Comparison of ENCODE assay signal across 25 cellular contexts in the genomic region with DNA sequence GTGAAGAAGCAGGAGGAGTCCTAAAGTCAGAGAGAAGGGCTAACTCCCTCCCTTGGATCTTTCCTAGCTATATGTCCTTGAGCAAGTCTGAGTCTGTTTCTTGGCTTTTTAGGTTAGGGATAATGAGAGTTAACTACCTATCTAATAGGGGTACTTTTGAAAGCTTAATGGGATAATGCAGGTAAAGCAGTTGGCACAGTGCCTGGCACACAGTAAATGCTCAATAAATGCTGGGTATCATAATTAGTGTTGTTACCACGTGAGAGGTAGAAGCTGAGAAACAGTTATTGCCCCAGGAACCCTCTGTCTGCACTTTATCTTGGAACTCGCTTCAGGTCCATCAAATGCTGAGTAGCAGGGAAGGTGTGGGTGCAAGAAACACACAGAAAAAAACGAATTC. TPM values are rescaled to one million over a fixed set of nuclear protein-coding genes. Genes with fewer than 3 reads are reported as not detected.
DNase-seq lines count a peak whose midpoint lies in the region; ATAC-seq, FAIRE-seq and TF ChIP-seq lines count a peak whose summit lies in the region.
"Had no signal": no experiment of that assay in that cellular context is flagged by ENCODE, and none has a peak within 500 bp of the region (broad histone marks: within the 10 kb centered on the region; RNA-seq: fewer than 3 reads in every experiment).

No MANE protein-coding gene starts in this region.

- TF ChIP-seq POLR2A in K562 (conservative IDR thresholded peaks at IDR 0.05), result no peak
- no peak for TF ChIP-seq POLR2A in GM12892 (IDR thresholded peaks at IDR 0.05; ENCODE audit: low read depth, low read length)

- ATAC-seq in K562 (no peak), HG02970 (IDR thresholded peaks at IDR 0.05; ENCODE audit: low FRiP score, unreplicated experiment) (no peak), lower lobe of right lung (no peak)
- ATAC-seq: CD8-positive, alpha-beta T cell had no signal

- H3K4me2 ChIP-seq in K562 (ENCODE audit: insufficient read depth, low read length), result no peak overlapping the region

- no peaks in the 10 kb centered on the region for H3K36me3 ChIP-seq in HEK293 (ENCODE audit: control insufficient read depth in 2 of 2, insufficient read depth in 1 of 2, low read length in 2 of 2)
- H3K36me3 ChIP-seq in K562 (ENCODE audit: control insufficient read depth, insufficient read depth, low read length), result no peaks in the 10 kb centered on the region
- H3K36me3 ChIP-seq in lower lobe of right lung, result no peaks in the 10 kb centered on the region

- no peak for TF ChIP-seq EP300 in K562 (IDR thresholded peaks at IDR 0.05; ENCODE audit: low read length)

- no peaks in the 10 kb centered on the region for H3K9me3 ChIP-seq in HEK293 (ENCODE audit: control insufficient read depth, insufficient read depth, low read depth, low read length)
- no peaks in the 10 kb centered on the region for H3K9me3 ChIP-seq in K562 (replicated peaks; ENCODE audit: control insufficient read depth, insufficient read depth, low read depth, low read length)
- no peaks in the 10 kb centered on the region for H3K9me3 ChIP-seq in lower lobe of right lung
- H3K9me3 ChIP-seq: BE2C; BLaER1 treated with 17β-estradiol and CSF1 and Interleukin-3, amounts not matched to agents 10 nM and 100 nM; Caco-2 had no signal

- WGBS in K562 (ENCODE audit: insufficient coverage, low coverage, missing lambda C conversion rate), result 25% methylated on average over 3 of the region's 3 CpGs

- TF ChIP-seq RAD21 in K562 (CRISPR knock-in tag; conservative IDR thresholded peaks at IDR 0.05 in 1 of 2, IDR thresholded peaks at IDR 0.05 in 1 of 2), result no peak

- peak; percentile 59 for DNase-seq in NCI-H1436 treated with DMSO at 0.1 percent for 48 hours (lab: John Stamatoyannopoulos, UW)
- DNase-seq in K562 (ENCODE audit: extremely low read depth in 1 of 4, low spot score in 3 of 4), result no peak
- no peak for DNase-seq in OCI-M1 (lab: John Stamatoyannopoulos, UW)
- DNase-seq in GM12892 (ENCODE audit: insufficient read length), result no peak
- no peak for DNase-seq in lower lobe of right lung
- DNase-seq: 8988T; ACHN; Caco-2; Calu3; CD4-positive, alpha-beta T cell; CD8-positive, alpha-beta T cell; DMS79 treated with DMSO at 0.1 percent for 48 hours; GF-D8 had no signal

- H4K20me1 ChIP-seq in K562 (replicated peaks; ENCODE audit: control insufficient read depth, insufficient read depth, low read length), result no peaks in the 10 kb centered on the region

- H3K9me1 ChIP-seq in K562 (ENCODE audit: control insufficient read depth, insufficient read depth, low read length), result no peaks in the 10 kb centered on the region

- BruUV-seq in K562 (replicated peaks; lab: Mats Ljungman, UMichigan), result no TSS peak

- POLR2A ChIA-PET in HEK293 (lab: Yijun Ruan, JAX) (no interaction called here), K562 (lab: Yijun Ruan, JAX) (interaction anchor here (0.6 to 3.2 kb wide), 4 partner anchors 8 to 37 kb away, joined by 3 to 13 read pairs (median 4); no protein-coding TSS in a partner anchor)

- no peaks in the 10 kb centered on the region for H3K79me2 ChIP-seq in K562 (ENCODE audit: control insufficient read depth, insufficient read depth, low read length)

- H3K27ac ChIP-seq in HEK293 (ENCODE audit: extremely low read depth, low read depth, low read length), result no peak overlapping the region
- no peak overlapping the region for H3K27ac ChIP-seq in K562 (ENCODE audit: extremely low read depth, low read depth, low read length)
- H3K27ac ChIP-seq in lower lobe of right lung, result no peak overlapping the region
- H3K27ac ChIP-seq: C4-2B had no signal

- H3K9ac ChIP-seq in K562 (ENCODE audit: insufficient read depth in 1 of 2, low read depth in 2 of 2, low read length in 2 of 2), result no peak overlapping the region
- H3K9ac ChIP-seq: BLaER1 treated with 17β-estradiol and CSF1 and Interleukin-3, amounts not matched to agents 10 nM and 100 nM had no signal

- FAIRE-seq in K562 (lab: Jason Lieb, UNC) (no peak), GM12892 (lab: Jason Lieb, UNC) (no peak)
- FAIRE-seq: A204.1, D721Med, G401.6, GM12891, GM18507 had no signal

- H3K4me1 ChIP-seq in HEK293 (ENCODE audit: control insufficient read depth, insufficient read depth, low read length) (no peaks in the 10 kb centered on the region), K562 (replicated peaks in 1 of 2; ENCODE audit: control insufficient read depth in 2 of 2, insufficient read depth in 2 of 2, low read length in 2 of 2) (peaks cover 15 to 22% of the 10 kb centered on the region in 2 experiments; a peak in 4 of 5 replicates), lower lobe of right lung (no peaks in the 10 kb centered on the region)
- H3K4me1 ChIP-seq: Caco-2 had no signal

- H3K4me3 ChIP-seq in HEK293 (ENCODE audit: low read depth, low read length) (no peak overlapping the region), K562 (no peak overlapping the region), lower lobe of right lung (no peak overlapping the region)
- H3K4me3 ChIP-seq: BLaER1 treated with 17β-estradiol and CSF1 and Interleukin-3, amounts not matched to agents 10 nM and 100 nM had no signal

- in situ Hi-C loops in K562 (cut with MboI), result no loop called here

- intact Hi-C loops in K562 (cut with micrococcal nuclease) (no loop called here), lower lobe of right lung (cut with DNase I) (no loop called here)

- H3K27me3 ChIP-seq in K562 (ENCODE audit: control insufficient read depth in 2 of 2, insufficient read depth in 2 of 2, low read length in 2 of 2) (0 out of 5 replicates have a peak, but pooled peaks cover 0 to 8% of the 10 kb centered on the region in 2 experiments), lower lobe of right lung (ENCODE audit: low read depth) (peaks cover 9% of the 10 kb centered on the region)
- H3K27me3 ChIP-seq: BE2C had no signal

- TF ChIP-seq CTCF in HEK293 (tag by site-specific recombination; IDR thresholded peaks at IDR 0.05) (no peak), K562 (IDR thresholded peaks at IDR 0.05 in 2 of 3, conservative IDR thresholded peaks at IDR 0.05 in 1 of 3; ENCODE audit: insufficient read depth in 2 of 3, low read depth in 1 of 3, low read length in 3 of 3) (no peak), lower lobe of right lung (IDR thresholded peaks at IDR 0.05) (no peak)

- CTCF ChIA-PET in HEK293 (lab: Yijun Ruan, JAX), result no interaction called here
- CTCF ChIA-PET in K562 (lab: Yijun Ruan, JAX; ENCODE audit: low intra/inter-chr PET ratio), result no interaction called here

- H2AFZ ChIP-seq in K562 (ENCODE audit: low read depth, low read length), result peak overlapping the region; percentile 40; the same call in 1 of the 2 replicates

TF ChIP-seq in HEK293, 187 proteins besides CTCF, POLR2A, EP300 and RAD21:
- TF ChIP-seq ZNF664 (tag by site-specific recombination; IDR thresholded peaks at IDR 0.05) (peak; percentile 82), ZNF48 (tag by site-specific recombination; IDR thresholded peaks at IDR 0.05) (no peak)
- TF ChIP-seq, protein P1, sequence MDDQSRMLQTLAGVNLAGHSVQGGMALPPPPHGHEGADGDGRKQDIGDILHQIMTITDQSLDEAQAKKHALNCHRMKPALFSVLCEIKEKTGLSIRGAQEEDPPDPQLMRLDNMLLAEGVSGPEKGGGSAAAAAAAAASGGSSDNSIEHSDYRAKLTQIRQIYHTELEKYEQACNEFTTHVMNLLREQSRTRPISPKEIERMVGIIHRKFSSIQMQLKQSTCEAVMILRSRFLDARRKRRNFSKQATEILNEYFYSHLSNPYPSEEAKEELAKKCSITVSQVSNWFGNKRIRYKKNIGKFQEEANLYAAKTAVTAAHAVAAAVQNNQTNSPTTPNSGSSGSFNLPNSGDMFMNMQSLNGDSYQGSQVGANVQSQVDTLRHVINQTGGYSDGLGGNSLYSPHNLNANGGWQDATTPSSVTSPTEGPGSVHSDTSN (CRISPR knock-in tag; IDR thresholded peaks at IDR 0.05), result no peak

TF ChIP-seq in K562, 482 proteins besides CTCF, POLR2A, EP300 and RAD21:
- TF ChIP-seq FOXK2 (conservative IDR thresholded peaks at IDR 0.05 in 1 of 2, IDR thresholded peaks at IDR 0.05 in 1 of 2; ENCODE audit: low read depth in 2 of 2) (no peak), NFIC (IDR thresholded peaks at IDR 0.05) (peak; percentile 50), LCOR (CRISPR knock-in tag; IDR thresholded peaks at IDR 0.05) (no peak), GATA2 (CRISPR knock-in tag; IDR thresholded peaks at IDR 0.05) (no peak), ELF4 (CRISPR knock-in tag; IDR thresholded peaks at IDR 0.05) (no peak)
- TF ChIP-seq, protein P2, sequence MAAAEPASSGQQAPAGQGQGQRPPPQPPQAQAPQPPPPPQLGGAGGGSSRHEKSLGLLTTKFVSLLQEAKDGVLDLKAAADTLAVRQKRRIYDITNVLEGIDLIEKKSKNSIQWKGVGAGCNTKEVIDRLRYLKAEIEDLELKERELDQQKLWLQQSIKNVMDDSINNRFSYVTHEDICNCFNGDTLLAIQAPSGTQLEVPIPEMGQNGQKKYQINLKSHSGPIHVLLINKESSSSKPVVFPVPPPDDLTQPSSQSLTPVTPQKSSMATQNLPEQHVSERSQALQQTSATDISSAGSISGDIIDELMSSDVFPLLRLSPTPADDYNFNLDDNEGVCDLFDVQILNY (CRISPR knock-in tag; IDR thresholded peaks at IDR 0.05), result 0 out of 2 replicates have a peak, but pooled peaks have one; percentile 35

RNA-seq across cellular contexts. Expression of a gene that starts 5.5 kb away (rescaled TPM):
- 0.09 TPM in 1 of 2 replicates, not detected in the other for total RNA-seq in K562 (2011; cell fraction: chromatin; rRNA removed; ENCODE audit: low replicate concordance)
- 0.17 TPM in 1 of 2 replicates, not detected in the other for total RNA-seq in K562 (2011; cell fraction: nucleolus; rRNA removed)
- total RNA-seq in K562 (2011; cell fraction: nucleoplasm; rRNA removed), result not detected in 2 replicates
- total RNA-seq in K562 (2014; rRNA removed) (0.05 TPM in 1 of 2 replicates, not detected in the other), K562 (2014; rRNA removed; fragmentation: Illumina TruSeq; extraction: Trizol) (not detected in 2 replicates), K562 (2015; rRNA removed; fragmentation: Illumina TruSeq; extraction: Trizol) (not detected in 2 replicates), K562 (2021) (not detected in 2 replicates), lower lobe of right lung (2.5 TPM)
- polyA plus RNA-seq in K562 (2011; rRNA removed) (not detected in 2 replicates), K562 (2014; fragmentation: Illumina TruSeq; extraction: Trizol) (0.06 TPM in 1 of 2 replicates, not detected in the other), K562 (2014; fragmentation: Nextera tagmentation; extraction: Ambion mirVana) (not detected), K562 (2014; rRNA removed) (not detected in 2 replicates)
- 0.36 TPM in 1 of 2 replicates, not detected in the other for polyA plus RNA-seq in K562 (2011; cell fraction: cytosol; rRNA removed)
- polyA plus RNA-seq in K562 (2011; cell fraction: nucleus; rRNA removed), result not detected in 2 replicates
- 0.03 and 0.08 TPM in 2 replicates for polyA plus RNA-seq in K562 (2012)
- polyA minus RNA-seq in K562 (2011; rRNA and poly(A)+ RNA removed), result not detected in 2 replicates
- polyA minus RNA-seq in K562 (2011; cell fraction: cytosol; rRNA and poly(A)+ RNA removed), result not detected in 2 replicates
- polyA minus RNA-seq in K562 (2011; cell fraction: nucleus; rRNA and poly(A)+ RNA removed), result not detected in 2 replicates
- polyA plus RNA-seq in GM12892 (2012; ENCODE audit: missing spikeins), result 0.30 TPM
- total RNA-seq: A673; Caco-2; Calu3; CD4-positive, alpha-beta T cell; CD8-positive, alpha-beta T cell had no signal
- polyA plus RNA-seq: AG04450 had no signal
